ENCODE assay signal across 10 cellular contexts in genomic region chr9:93128011-93128714, GRCh38. TPM values are rescaled to one million over a fixed set of nuclear protein-coding genes. Genes with fewer than 3 reads are reported as not detected.
A peak's percentile ranks its signal among the peaks of the same experiment; 100 is the strongest.
DNase-seq lines count a peak whose midpoint lies in the region; ATAC-seq and TF ChIP-seq lines count a peak whose summit lies in the region.
"Had no signal": no experiment of that assay in that cellular context is flagged by ENCODE, and none has a peak within 500 bp of the region (broad histone marks: within the 10 kb centered on the region; RNA-seq: fewer than 3 reads in every experiment).

No MANE protein-coding gene starts in this region.

- H2AFZ ChIP-seq in neural progenitor cell (replicated peaks) = no peak overlapping the region

- DNase-seq in Right ventricle myocardium inferior (ENCODE audit: missing footprints) (peak; percentile 55), left ventricle myocardium superior (no peak), ecto neural progenitor cell (ENCODE audit: low spot score) (peak; percentile 41), neural progenitor cell (ENCODE audit: low spot score) (no peak), vagina (ENCODE audit: extremely low spot score in 2 of 2) (no peak), SIG-M5 treated with dmso at 0.1 percent for 504 hours (lab: John Stamatoyannopoulos, UW; ENCODE audit: unreplicated experiment) (no peak), tibial nerve (ENCODE audit: low spot score in 2 of 2) (no peak)
- no peak for DNase-seq in stimulated activated CD4-positive, alpha-beta T cell treated with anti-CD3 and anti-CD28 coated beads, Interleukin-4, amount 100 ng/mL, for 1 hour
- DNase-seq: activated CD4-positive, alpha-beta T cell treated with anti-CD3 and anti-CD28 coated beads, Interleukin-2, amount 50 U/mL, for 4 hours; stimulated activated CD4-positive, alpha-beta T cell treated with anti-CD3 and anti-CD28 coated beads, Interleukin-2, amount 100 ng/mL, for 48 hours had no signal

- H3K9ac ChIP-seq in neural progenitor cell = no peak overlapping the region

- H3K36me3 ChIP-seq in neural progenitor cell (no peaks in the 10 kb centered on the region), vagina (peaks cover 0 to 17% of the 10 kb centered on the region in 2 donors), tibial nerve (peaks cover 0 to 22% (median 0%) of the 10 kb centered on the region in 3 donors)

- peak overlapping the region; percentile 93 for H3K27ac Mint-ChIP-seq in neural progenitor cell

- peaks cover 16% of the 10 kb centered on the region for H3K4me1 ChIP-seq in neural progenitor cell
- peaks cover 78% of the 10 kb centered on the region for H3K4me1 ChIP-seq in vagina
- H3K4me1 ChIP-seq in tibial nerve = peaks cover 0 to 76% (median 66%) of the 10 kb centered on the region in 4 donors

- H3K4me2 ChIP-seq in neural progenitor cell = no peak overlapping the region

- TF ChIP-seq EP300 in tibial nerve (IDR thresholded peaks at IDR 0.05) = no peak

- H3K27me3 Mint-ChIP-seq in neural progenitor cell (ENCODE audit: insufficient read depth, low read depth) = no peaks in the 10 kb centered on the region

- no peaks in the 10 kb centered on the region for H3K9me3 ChIP-seq in neural progenitor cell (ENCODE audit: low read depth)
- H3K9me3 ChIP-seq in vagina = no peaks in the 10 kb centered on the region
- H3K9me3 ChIP-seq in tibial nerve = no peaks in the 10 kb centered on the region

- ATAC-seq in Right ventricle myocardium inferior = no peak
- no peak for ATAC-seq in left ventricle myocardium superior

- H3K9me3 Mint-ChIP-seq in neural progenitor cell = no peaks in the 10 kb centered on the region

- H3K27me3 ChIP-seq in neural progenitor cell = no peaks in the 10 kb centered on the region
- H3K27me3 ChIP-seq in vagina = no peaks in the 10 kb centered on the region
- H3K27me3 ChIP-seq in tibial nerve = no peaks in the 10 kb centered on the region

- H3K27ac ChIP-seq in neural progenitor cell (no peak overlapping the region), vagina (peak overlapping the region; percentile 99), tibial nerve (peak overlapping the region in 2 of 4 donors; percentile 76 to 97)

- WGBS in tibial nerve, 2 donors = 82 to 85% methylated on average over 12 to 14 of the region's 14 CpGs

- peaks cover 3% of the 10 kb centered on the region for H3K36me3 Mint-ChIP-seq in neural progenitor cell

- no peak overlapping the region for H3K4me3 Mint-ChIP-seq in neural progenitor cell

- no peaks in the 10 kb centered on the region for H3F3A ChIP-seq in neural progenitor cell (ENCODE audit: low read depth)

- H3K4me1 Mint-ChIP-seq in neural progenitor cell = peaks cover 30% of the 10 kb centered on the region

- TF ChIP-seq CTCF in neural progenitor cell (IDR thresholded peaks at IDR 0.05) = no peak
- TF ChIP-seq CTCF in vagina (IDR thresholded peaks at IDR 0.05) = no peak
- no peak for TF ChIP-seq CTCF in tibial nerve (IDR thresholded peaks at IDR 0.05)

- no peak for TF ChIP-seq POLR2A in vagina (IDR thresholded peaks at IDR 0.05)
- TF ChIP-seq POLR2A in tibial nerve (IDR thresholded peaks at IDR 0.05) = no peak

- no peaks in the 10 kb centered on the region for H3K79me2 ChIP-seq in neural progenitor cell (ENCODE audit: low read depth)

- intact Hi-C loops in Right ventricle myocardium inferior (cut with DNase I) (no loop called here), left ventricle myocardium superior (cut with micrococcal nuclease) (no loop called here), vagina (cut with DNase I) (no loop called here)

- H4K20me1 ChIP-seq in neural progenitor cell (ENCODE audit: low read depth) = peaks cover 4% of the 10 kb centered on the region

- H3K4me3 ChIP-seq in neural progenitor cell (no peak overlapping the region), vagina (no peak overlapping the region), tibial nerve (no peak overlapping the region)

RNA-seq across cellular contexts. Expression of gene NINJ1, which starts 5.9 kb away (rescaled TPM):
- total RNA-seq in Right ventricle myocardium inferior = 55.5 TPM
- 46.8 TPM for total RNA-seq in left ventricle myocardium superior
- total RNA-seq in neural progenitor cell (ENCODE audit: low replicate concordance) = 3.9 and 27.3 TPM in 2 replicates
- total RNA-seq in vagina = 78.6 TPM
- 10 to 100 TPM; 48.2 to 98.8 (median 72.9) TPM for total RNA-seq in tibial nerve

RNA-seq across cellular contexts. Expression of gene CARD19, which starts 32.1 kb away (rescaled TPM):
- 27.1 TPM for total RNA-seq in Right ventricle myocardium inferior
- total RNA-seq in left ventricle myocardium superior = 22.4 TPM
- total RNA-seq in neural progenitor cell (ENCODE audit: low replicate concordance) = 12.3 and 33.4 TPM in 2 replicates
- total RNA-seq in vagina = 63.3 TPM
- total RNA-seq in tibial nerve = 10 to 100 TPM; 53.4 to 93.6 (median 60.7) TPM

RNA-seq across cellular contexts. Expression of gene WNK2, which starts 55.8 kb away (rescaled TPM):
- total RNA-seq in Right ventricle myocardium inferior = 200 TPM
- total RNA-seq in left ventricle myocardium superior = 250 TPM
- total RNA-seq in neural progenitor cell (ENCODE audit: low replicate concordance) = 6.2 and 16.7 TPM in 2 replicates
- 24.8 TPM for total RNA-seq in vagina
- total RNA-seq in tibial nerve = 10 to 100 TPM in 2 of 4 donors, 1 to 10 TPM in 2; 3.8 to 17.7 (median 9.0) TPM

Comparison
In these comparisons a context has a peak if more than half of its experiments do, and no peak if none do; other contexts are left out.
1. DNase-seq: peak in Right ventricle myocardium inferior (single experiment) and ecto neural progenitor cell (single experiment); none in left ventricle myocardium superior (single experiment), neural progenitor cell (single experiment), vagina (0 of 2), SIG-M5 treated with dmso at 0.1 percent for 504 hours (single experiment), tibial nerve (0 of 2) and stimulated activated CD4-positive, alpha-beta T cell treated with anti-CD3 and anti-CD28 coated beads, Interleukin-4, amount 100 ng/mL, for 1 hour (single experiment).